Comparison of ENCODE assay signal across 18 cellular contexts in genomic region chr11:30015725-30016449, GRCh38. TPM values are rescaled to one million over a fixed set of nuclear protein-coding genes. Genes with fewer than 3 reads are reported as not detected.
A peak's percentile ranks its signal among the peaks of the same experiment; 100 is the strongest.
DNase-seq lines count a peak whose midpoint lies in the region; ATAC-seq and TF ChIP-seq lines count a peak whose summit lies in the region.
"Had no signal": no experiment of that assay in that cellular context is flagged by ENCODE, and none has a peak within 500 bp of the region (broad histone marks: within the 10 kb centered on the region; RNA-seq: fewer than 3 reads in every experiment).

No MANE protein-coding gene starts in this region.

- H3K36me3 ChIP-seq in iPS-20b (ENCODE audit: insufficient read depth, low read depth, low read length) (no peaks in the 10 kb centered on the region), tibial artery (no peaks in the 10 kb centered on the region)

- H3K27me3 ChIP-seq in dorsolateral prefrontal cortex (peaks cover 0 to 53% (median 0%) of the 10 kb centered on the region in 45 donors), iPS-20b (ENCODE audit: insufficient read depth, low read length) (peaks cover 100% of the 10 kb centered on the region), tibial artery (peaks cover 0 to 27% of the 10 kb centered on the region in 2 donors), foreskin keratinocyte (peaks cover 34% of the 10 kb centered on the region)

- no peak overlapping the region for H3K9ac ChIP-seq in iPS-20b (ENCODE audit: low read depth, low read length)

- H3K4me1 ChIP-seq in iPS-20b (ENCODE audit: insufficient read depth, low read length) (peaks cover 9% of the 10 kb centered on the region; the same call in 1 of the 2 replicates), tibial artery (peaks cover 0 to 17% (median 12%) of the 10 kb centered on the region in 4 donors), foreskin keratinocyte (no peaks in the 10 kb centered on the region)

- ATAC-seq in foreskin keratinocyte (no peak), HG02798 (IDR thresholded peaks at IDR 0.05; ENCODE audit: poor library complexity, unreplicated experiment) (no peak)

- H3K27ac ChIP-seq in dorsolateral prefrontal cortex = peak overlapping the region in 44 of 59 donors; percentile 8 to 81 (median 60)
- H3K27ac ChIP-seq in iPS-20b (ENCODE audit: low read length) = no peak overlapping the region
- H3K27ac ChIP-seq in tibial artery = no peak overlapping the region
- no peak overlapping the region for H3K27ac ChIP-seq in foreskin keratinocyte
- H3K27ac ChIP-seq: PC-9 had no signal

- H3K4me3 ChIP-seq in dorsolateral prefrontal cortex (peak overlapping the region; percentile 15 to 71 (median 59)), iPS-20b (ENCODE audit: low read length) (peak overlapping the region; percentile 69), tibial artery (peak overlapping the region; percentile 31 to 46)
- H3K4me3 ChIP-seq: PC-9 had no signal

- H3K9me3 ChIP-seq in iPS-20b (ENCODE audit: insufficient read depth, low read depth, low read length) = no peaks in the 10 kb centered on the region
- H3K9me3 ChIP-seq in tibial artery = no peaks in the 10 kb centered on the region

- intact Hi-C loops in dorsolateral prefrontal cortex (cut with DNase I) = no loop called here
- intact Hi-C loops in tibial artery (cut with DNase I; ENCODE audit: low total_unique reads) = no loop called here

- DNase-seq in NCI-H1417 (lab: John Stamatoyannopoulos, UW) = peak in 2 of 3 experiments; percentile 28 to 43
- no peak for DNase-seq in NCI-H1417 treated with DMSO at 0.1 percent for 48 hours (lab: John Stamatoyannopoulos, UW)
- DNase-seq in dorsolateral prefrontal cortex = peak in 1 of 10 donors; percentile 34
- no peak for DNase-seq in tibial artery
- no peak for DNase-seq in foreskin keratinocyte
- DNase-seq in AG08395 (ENCODE audit: low spot score) = no peak
- DNase-seq: 8988T; activated CD8-positive, alpha-beta memory T cell treated with anti-CD3 and anti-CD28 coated beads for 24 hours; CD4-positive, CD25-positive, alpha-beta regulatory T cell; dermis blood vessel endothelial cell; DND-41; KG1; NCI-H1694; PC-9; stimulated activated naive CD4-positive, alpha-beta T cell treated with Interleukin-2 at 50 U/mL for 16 hours had no signal

- TF ChIP-seq CTCF in dorsolateral prefrontal cortex (IDR thresholded peaks at IDR 0.05 in 54 of 56, conservative IDR thresholded peaks at IDR 0.05 in 2 of 56; ENCODE audit: low read depth in 1 of 56, partially characterized antibody in 56 of 56) (no peak), tibial artery (IDR thresholded peaks at IDR 0.05) (no peak), foreskin keratinocyte (conservative IDR thresholded peaks at IDR 0.05) (no peak)

RNA-seq across cellular contexts. Expression of gene KCNA4, which starts 0.9 kb away (rescaled TPM):
- total RNA-seq in dorsolateral prefrontal cortex (10 to 100 TPM in 118 of 120 experiments, 1 to 10 TPM in 2; 5.9 to 43.3 (median 21.1) TPM), foreskin keratinocyte (not detected in 2 replicates)
- not detected in 2 replicates for polyA plus RNA-seq in foreskin keratinocyte
- total RNA-seq: CD4-positive, CD25-positive, alpha-beta regulatory T cell; dermis blood vessel endothelial cell; PC-9 had no signal
- polyA plus RNA-seq: CD4-positive, CD25-positive, alpha-beta regulatory T cell; fibroblast of lung had no signal

Comparison
In these comparisons a context has a peak if more than half of its experiments do, and no peak if none do; other contexts are left out.
1. DNase-seq: peak in NCI-H1417 (2 of 3); none in NCI-H1417 treated with DMSO at 0.1 percent for 48 hours (single experiment), tibial artery (0 of 2), foreskin keratinocyte (0 of 2) and AG08395 (single experiment).
2. H3K27ac ChIP-seq: peak in dorsolateral prefrontal cortex (44 of 59); none in iPS-20b (single experiment), tibial artery (0 of 2) and foreskin keratinocyte (single experiment).
3. Peak in every context shown above with its lines, with median percentiles within 50 percentile points of each other: H3K4me3 ChIP-seq.